ENCODE assay signal across 8 cellular contexts in the genomic region with DNA sequence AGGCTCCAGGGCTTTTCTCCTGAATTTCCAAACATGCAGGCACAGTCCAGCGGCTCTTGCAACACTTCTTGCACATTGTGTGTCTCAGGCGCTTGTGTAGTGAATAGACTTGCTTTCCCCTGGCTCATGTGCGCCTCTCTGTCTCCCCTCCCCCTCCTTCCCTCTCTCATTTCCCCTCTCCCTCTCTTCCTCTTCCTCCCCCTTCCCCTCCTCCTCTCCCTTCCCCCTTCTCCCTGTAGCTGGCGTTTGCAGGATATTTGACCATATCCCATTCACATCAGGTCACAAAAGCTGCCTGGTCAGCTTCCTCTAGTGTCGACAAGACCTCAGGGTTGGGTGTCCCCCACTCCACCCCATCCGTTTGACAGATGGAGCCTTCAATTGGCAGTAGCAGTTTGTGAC. TPM values are rescaled to one million over a fixed set of nuclear protein-coding genes. Genes with fewer than 3 reads are reported as not detected.
A peak's percentile ranks its signal among the peaks of the same experiment; 100 is the strongest.
DNase-seq lines count a peak whose midpoint lies in the region; ATAC-seq and TF ChIP-seq lines count a peak whose summit lies in the region.

No MANE protein-coding gene starts in this region.

- H2AFZ ChIP-seq in PC-9: no peak overlapping the region

- H3K27ac ChIP-seq in CD8-positive, alpha-beta memory T cell (ENCODE audit: low read depth, low read length): no peak overlapping the region
- H3K27ac ChIP-seq in coronary artery: peak overlapping the region in 1 of 2 donors; percentile 75
- no peak overlapping the region for H3K27ac ChIP-seq in naive thymus-derived CD4-positive, alpha-beta T cell (ENCODE audit: low read depth, low read length)
- no peak overlapping the region for H3K27ac ChIP-seq in PC-9

- H3K9me2 ChIP-seq in PC-9 (ENCODE audit: insufficient read depth): no peaks in the 10 kb centered on the region

- no peak for ATAC-seq in naive thymus-derived CD4-positive, alpha-beta T cell
- ATAC-seq in GM19452 (IDR thresholded peaks at IDR 0.05; ENCODE audit: unreplicated experiment) (no peak), GM18505 (IDR thresholded peaks at IDR 0.05; ENCODE audit: unreplicated experiment) (no peak), GM18868 (IDR thresholded peaks at IDR 0.05; ENCODE audit: unreplicated experiment) (no peak)

- no peaks in the 10 kb centered on the region for H3K9me3 Mint-ChIP-seq in CD8-positive, alpha-beta memory T cell
- H3K9me3 Mint-ChIP-seq in naive thymus-derived CD4-positive, alpha-beta T cell: no peaks in the 10 kb centered on the region

- H3K27ac Mint-ChIP-seq in CD8-positive, alpha-beta memory T cell: peak overlapping the region in 5 of 8 donors; percentile 44 to 84 (median 61)
- peak overlapping the region in 1 of 9 donors; percentile 43 for H3K27ac Mint-ChIP-seq in naive thymus-derived CD4-positive, alpha-beta T cell

- H3K79me2 ChIP-seq in PC-9 (ENCODE audit: low read depth): no peaks in the 10 kb centered on the region

- TF ChIP-seq POLR2A in GM18505 (IDR thresholded peaks at IDR 0.05; ENCODE audit: borderline replicate concordance, extremely low read depth, insufficient read depth, insufficient read length): no peak

- POLR2A ChIA-PET in CD8-positive, alpha-beta memory T cell (lab: Charles Lee): no interaction called here
- POLR2A ChIA-PET in naive thymus-derived CD4-positive, alpha-beta T cell (lab: Charles Lee): no interaction called here
- POLR2A ChIA-PET in PC-9 (lab: Charles Lee; ENCODE audit: unreplicated experiment): no interaction called here

- H4K20me1 ChIP-seq in PC-9 (ENCODE audit: insufficient read depth): no peaks in the 10 kb centered on the region

- H3K27me3 ChIP-seq in CD8-positive, alpha-beta memory T cell (ENCODE audit: insufficient read depth, low read length, poor library complexity, severe bottlenecking): no peaks in the 10 kb centered on the region
- H3K27me3 ChIP-seq in naive thymus-derived CD4-positive, alpha-beta T cell (ENCODE audit: control insufficient read depth in 2 of 2, insufficient read depth in 2 of 2, low read length in 2 of 2): no peaks in the 10 kb centered on the region
- no peaks in the 10 kb centered on the region for H3K27me3 ChIP-seq in PC-9 (ENCODE audit: insufficient read depth, low read depth)

- TF ChIP-seq CTCF in coronary artery (IDR thresholded peaks at IDR 0.05): no peak
- TF ChIP-seq CTCF in PC-9 (conservative IDR thresholded peaks at IDR 0.05): no peak

- peaks cover 13% of the 10 kb centered on the region for H3K4me1 ChIP-seq in CD8-positive, alpha-beta memory T cell (ENCODE audit: insufficient read depth, low read length)
- peaks cover 3 to 17% of the 10 kb centered on the region in 2 donors for H3K4me1 ChIP-seq in naive thymus-derived CD4-positive, alpha-beta T cell (ENCODE audit: control insufficient read depth in 2 of 2, insufficient read depth in 2 of 2, low read length in 2 of 2)
- H3K4me1 ChIP-seq in PC-9 (replicated peaks; ENCODE audit: insufficient read depth): no peaks in the 10 kb centered on the region

- H3K27me3 Mint-ChIP-seq in CD8-positive, alpha-beta memory T cell: no peaks in the 10 kb centered on the region
- no peaks in the 10 kb centered on the region for H3K27me3 Mint-ChIP-seq in naive thymus-derived CD4-positive, alpha-beta T cell

- no peaks in the 10 kb centered on the region for H3F3A ChIP-seq in PC-9 (ENCODE audit: insufficient read depth, low read depth)

- no peak overlapping the region for H3K4me2 ChIP-seq in PC-9

- BruUV-seq in PC-9 (replicated peaks; lab: Mats Ljungman, UMichigan): no TSS peak

- intact Hi-C loops in naive thymus-derived CD4-positive, alpha-beta T cell (cut with micrococcal nuclease): loop anchor here (1.0 to 2.0 kb wide), 4 partner anchors 12 to 129 kb away; no protein-coding TSS in a partner anchor
- intact Hi-C loops in PC-9 (cut with micrococcal nuclease; ENCODE audit: unreplicated experiment): no loop called here

- peak overlapping the region; percentile 33 for H3K4me3 ChIP-seq in CD8-positive, alpha-beta memory T cell (ENCODE audit: low read length)
- H3K4me3 ChIP-seq in coronary artery (peak overlapping the region; percentile 81), PC-9 (no peak overlapping the region)
- H3K4me3 ChIP-seq in naive thymus-derived CD4-positive, alpha-beta T cell (ENCODE audit: low read length): peak overlapping the region; percentile 61

- no peak for DNase-seq in CD8-positive, alpha-beta memory T cell
- peak; percentile 54 for DNase-seq in KBM-7
- no peak for DNase-seq in coronary artery (ENCODE audit: low spot score)
- no peak for DNase-seq in naive thymus-derived CD4-positive, alpha-beta T cell
- no peak for DNase-seq in PC-9

- CTCF ChIA-PET in CD8-positive, alpha-beta memory T cell (lab: Charles Lee): interaction anchor here (1.0 to 1.1 kb wide), 3 partner anchors 16 to 66 kb away, joined by 3 to 4 read pairs (median 3); no protein-coding TSS in a partner anchor
- CTCF ChIA-PET in naive thymus-derived CD4-positive, alpha-beta T cell (lab: Charles Lee): no interaction called here
- CTCF ChIA-PET in PC-9 (lab: Charles Lee): no interaction called here

- no peaks in the 10 kb centered on the region for H3K9me3 ChIP-seq in CD8-positive, alpha-beta memory T cell (ENCODE audit: low read length)
- H3K9me3 ChIP-seq in naive thymus-derived CD4-positive, alpha-beta T cell (ENCODE audit: control insufficient read depth in 2 of 3, low read length in 3 of 3): no peaks in the 10 kb centered on the region
- H3K9me3 ChIP-seq in PC-9 (ENCODE audit: insufficient read depth, low read depth): no peaks in the 10 kb centered on the region

- no peaks in the 10 kb centered on the region for H3K36me3 ChIP-seq in CD8-positive, alpha-beta memory T cell (ENCODE audit: insufficient read depth, low read length)
- H3K36me3 ChIP-seq in naive thymus-derived CD4-positive, alpha-beta T cell (ENCODE audit: control insufficient read depth in 2 of 3, insufficient read depth in 3 of 3, low read length in 3 of 3): no peaks in the 10 kb centered on the region
- no peaks in the 10 kb centered on the region for H3K36me3 ChIP-seq in PC-9 (ENCODE audit: low read depth)

- H3K36me3 Mint-ChIP-seq in CD8-positive, alpha-beta memory T cell: peaks cover 0 to 14% (median 4%) of the 10 kb centered on the region in 3 donors
- peaks cover 0 to 23% (median 0%) of the 10 kb centered on the region in 5 donors for H3K36me3 Mint-ChIP-seq in naive thymus-derived CD4-positive, alpha-beta T cell

- peak overlapping the region; percentile 57 to 82 (median 79) for H3K4me3 Mint-ChIP-seq in CD8-positive, alpha-beta memory T cell
- peak overlapping the region; percentile 56 to 83 (median 68) for H3K4me3 Mint-ChIP-seq in naive thymus-derived CD4-positive, alpha-beta T cell

- peaks cover 46 to 67% (median 57%) of the 10 kb centered on the region in 3 donors for H3K4me1 Mint-ChIP-seq in CD8-positive, alpha-beta memory T cell
- peaks cover 21 to 51% (median 38%) of the 10 kb centered on the region in 7 donors for H3K4me1 Mint-ChIP-seq in naive thymus-derived CD4-positive, alpha-beta T cell

- in situ Hi-C loops in KBM-7 (cut with MboI; ENCODE audit: low pct_unique_long_range_greater_than_20kb, low sequenced_read_pairs): no loop called here

RNA-seq across cellular contexts. Expression of a gene that starts 2.4 kb away (rescaled TPM):
- total RNA-seq in CD8-positive, alpha-beta memory T cell: 1 to 10 TPM; 3.5 to 3.9 TPM
- 8.0 TPM for polyA plus RNA-seq in CD8-positive, alpha-beta memory T cell
- total RNA-seq in naive thymus-derived CD4-positive, alpha-beta T cell: 1 to 10 TPM; 2.1 to 7.2 (median 2.3) TPM
- polyA plus RNA-seq in naive thymus-derived CD4-positive, alpha-beta T cell: 1 to 10 TPM; 3.0 to 3.1 TPM
- 0.94 and 1.1 TPM in 2 replicates for total RNA-seq in PC-9 (2021)

RNA-seq across cellular contexts. Expression of a gene that starts 30.8 kb away (rescaled TPM):
- total RNA-seq in CD8-positive, alpha-beta memory T cell: 1 to 10 TPM; 2.7 to 2.8 TPM
- polyA plus RNA-seq in CD8-positive, alpha-beta memory T cell: 1.3 TPM
- total RNA-seq in naive thymus-derived CD4-positive, alpha-beta T cell: 1 to 10 TPM; 2.1 to 6.9 (median 5.8) TPM
- under 1 TPM; 0.77 to 0.86 TPM for polyA plus RNA-seq in naive thymus-derived CD4-positive, alpha-beta T cell
- total RNA-seq in PC-9 (2021): 3.9 and 4.0 TPM in 2 replicates
